18 cellular contexts compared by ENCODE assay signal in the genomic region with DNA sequence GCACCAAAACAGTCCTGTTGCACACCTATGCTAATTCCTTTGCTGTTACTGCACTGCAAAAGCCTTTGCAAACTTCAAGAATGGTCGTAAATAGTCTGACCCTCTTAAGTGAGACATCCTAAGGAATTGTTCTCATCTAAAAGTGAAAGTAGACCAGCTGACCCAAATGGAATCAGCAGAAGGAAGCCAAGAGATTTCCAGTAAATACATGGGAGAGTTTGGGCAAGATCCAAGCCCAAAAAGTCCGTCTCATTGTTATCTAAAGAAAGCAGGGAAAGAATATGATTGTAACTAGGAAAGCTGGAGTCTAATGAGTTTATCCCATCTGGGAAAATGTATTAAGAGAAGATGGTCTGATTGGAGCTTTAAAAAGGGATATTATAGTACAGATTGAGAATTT. TPM values are rescaled to one million over a fixed set of nuclear protein-coding genes. Genes with fewer than 3 reads are reported as not detected.
A peak's percentile ranks its signal among the peaks of the same experiment; 100 is the strongest.
DNase-seq lines count a peak whose midpoint lies in the region; ATAC-seq and TF ChIP-seq lines count a peak whose summit lies in the region.
"Had no signal": no experiment of that assay in that cellular context is flagged by ENCODE, and none has a peak within 500 bp of the region (broad histone marks: within the 10 kb centered on the region; RNA-seq: fewer than 3 reads in every experiment).

No MANE protein-coding gene starts in this region.

- no peaks in the 10 kb centered on the region for H3K27me3 ChIP-seq in heart left ventricle
- no peaks in the 10 kb centered on the region for H3K27me3 ChIP-seq in fibroblast of lung (ENCODE audit: control insufficient read depth, insufficient read depth, low read length)
- H3K27me3 ChIP-seq: MG63, testis had no signal

- H3K27ac ChIP-seq in heart left ventricle (peak overlapping the region in 8 of 12 donors; percentile 16 to 63 (median 37)), fibroblast of lung (ENCODE audit: insufficient read depth, low read length) (peak overlapping the region; percentile 31)
- H3K27ac ChIP-seq: testis had no signal

- H3K79me2 ChIP-seq in fibroblast of lung (ENCODE audit: control insufficient read depth, insufficient read depth, low read length), result no peaks in the 10 kb centered on the region

- intact Hi-C loops in heart left ventricle (cut with DNase I) (no loop called here), Right ventricle myocardium inferior (cut with DNase I) (no loop called here)

- peak overlapping the region; percentile 38 for H3K4me2 ChIP-seq in fibroblast of lung (ENCODE audit: extremely low read depth, insufficient read depth, low read length)

- H3K4me3 Mint-ChIP-seq in nephron, result peak overlapping the region in 1 of 3 experiments; percentile 12
- H3K4me3 Mint-ChIP-seq in activated T-cell treated with anti-CD3 and anti-CD28 coated beads, Interleukin-2, amount 50 U/mL, for 4 hours, result no peak overlapping the region
- H3K4me3 Mint-ChIP-seq: activated CD4-positive, alpha-beta memory T cell treated with anti-CD3 and anti-CD28 coated beads for 36 hours; dendritic cell treated with granulocyte-macrophage colony-stimulating factor and Interleukin-4, amounts not matched to agents 40 ng/mL and 50 ng/mL, for 4 days had no signal

- no peak overlapping the region for H3K9ac ChIP-seq in fibroblast of lung (ENCODE audit: insufficient read depth, low read length)

- DNase-seq in heart left ventricle (peak in 2 of 5 donors; percentile 19 to 37), Right ventricle myocardium inferior (ENCODE audit: missing footprints) (no peak), fibroblast of lung (ENCODE audit: low read depth in 2 of 2) (peak; percentile 53 to 89), H4 (ENCODE audit: low spot score) (no peak), RPMI8226 (no peak), putamen (ENCODE audit: low spot score) (no peak)
- DNase-seq in activated T-cell treated with anti-CD3 and anti-CD28 coated beads, Interleukin-2, amount 50 U/mL, for 4 hours, result no peak
- DNase-seq: activated CD4-positive, alpha-beta memory T cell treated with anti-CD3 and anti-CD28 coated beads for 36 hours; activated naive CD4-positive, alpha-beta T cell treated with Interleukin-2 at 50 U/mL for 16 hours; DMS 273 treated with DMSO at 0.1 percent for 48 hours; head of caudate nucleus; mammary epithelial cell; MG63; NCI-H2171 treated with DMSO at 0.1 percent for 48 hours; T-helper 2 cell; testis had no signal

- H3K9me3 ChIP-seq in heart left ventricle (no peaks in the 10 kb centered on the region), fibroblast of lung (ENCODE audit: control insufficient read depth, insufficient read depth, low read depth, low read length) (no peaks in the 10 kb centered on the region)
- H3K9me3 ChIP-seq: MG63, testis had no signal

- H3K36me3 Mint-ChIP-seq in nephron (ENCODE audit: low read depth), result no peaks in the 10 kb centered on the region
- no peaks in the 10 kb centered on the region for H3K36me3 Mint-ChIP-seq in activated T-cell treated with anti-CD3 and anti-CD28 coated beads, Interleukin-2, amount 50 U/mL, for 4 hours (ENCODE audit: insufficient read depth)
- H3K36me3 Mint-ChIP-seq: activated CD4-positive, alpha-beta memory T cell treated with anti-CD3 and anti-CD28 coated beads for 36 hours had no signal

- H3K27ac Mint-ChIP-seq in nephron, result peak overlapping the region; percentile 19 to 96 (median 86)
- H3K27ac Mint-ChIP-seq: activated CD4-positive, alpha-beta memory T cell treated with anti-CD3 and anti-CD28 coated beads for 36 hours; dendritic cell treated with granulocyte-macrophage colony-stimulating factor and Interleukin-4, amounts not matched to agents 40 ng/mL and 50 ng/mL, for 4 days had no signal

- H3K4me1 Mint-ChIP-seq in nephron, result peaks cover 27% of the 10 kb centered on the region
- H3K4me1 Mint-ChIP-seq in activated T-cell treated with anti-CD3 and anti-CD28 coated beads, Interleukin-2, amount 50 U/mL, for 4 hours (ENCODE audit: low read depth), result peaks cover 5% of the 10 kb centered on the region

- H3K4me1 ChIP-seq in heart left ventricle (peaks cover 0 to 18% (median 7%) of the 10 kb centered on the region in 12 donors), fibroblast of lung (ENCODE audit: control insufficient read depth, extremely low read depth, insufficient read depth, low read length) (peaks cover 3% of the 10 kb centered on the region)

- peaks cover 3% of the 10 kb centered on the region for H3K9me3 Mint-ChIP-seq in nephron
- H3K9me3 Mint-ChIP-seq in activated T-cell treated with anti-CD3 and anti-CD28 coated beads, Interleukin-2, amount 50 U/mL, for 4 hours, result no peaks in the 10 kb centered on the region
- H3K9me3 Mint-ChIP-seq: activated CD4-positive, alpha-beta memory T cell treated with anti-CD3 and anti-CD28 coated beads for 36 hours; dendritic cell treated with granulocyte-macrophage colony-stimulating factor and Interleukin-4, amounts not matched to agents 40 ng/mL and 50 ng/mL, for 4 days had no signal

- 32 to 52% (median 44%) methylated on average over 2 of the region's 2 CpGs for WGBS in heart left ventricle, 4 donors

- peak overlapping the region; percentile 33 for H2AFZ ChIP-seq in fibroblast of lung (ENCODE audit: low read length)

- H3K4me3 ChIP-seq in heart left ventricle (peak overlapping the region in 7 of 12 donors; percentile 5 to 36 (median 17)), fibroblast of lung (replicated peaks in 1 of 4; ENCODE audit: control extremely low read depth in 1 of 4, insufficient read depth in 1 of 4, low read depth in 3 of 4, low read length in 4 of 4) (no peak overlapping the region)
- H3K4me3 ChIP-seq: MG63, testis had no signal

- no peak for TF ChIP-seq POLR2A in heart left ventricle (IDR thresholded peaks at IDR 0.05)

- no peaks in the 10 kb centered on the region for H3K36me3 ChIP-seq in heart left ventricle
- H3K36me3 ChIP-seq in fibroblast of lung (ENCODE audit: control insufficient read depth, insufficient read depth, low read length), result no peaks in the 10 kb centered on the region
- H3K36me3 ChIP-seq: MG63 had no signal

- H3K27me3 Mint-ChIP-seq in nephron (ENCODE audit: low read depth), result no peaks in the 10 kb centered on the region
- H3K27me3 Mint-ChIP-seq in activated T-cell treated with anti-CD3 and anti-CD28 coated beads, Interleukin-2, amount 50 U/mL, for 4 hours (ENCODE audit: low read depth), result no peaks in the 10 kb centered on the region
- H3K27me3 Mint-ChIP-seq: activated CD4-positive, alpha-beta memory T cell treated with anti-CD3 and anti-CD28 coated beads for 36 hours had no signal

- ATAC-seq in heart left ventricle (peak in 2 of 4 donors; percentile 59 to 63), Right ventricle myocardium inferior (no peak)
- ATAC-seq in activated T-cell treated with anti-CD3 and anti-CD28 coated beads, Interleukin-2, amount 50 U/mL, for 4 hours, result no peak

- TF ChIP-seq CTCF in heart left ventricle (IDR thresholded peaks at IDR 0.05) (no peak), fibroblast of lung (conservative IDR thresholded peaks at IDR 0.05 in 1 of 2, IDR thresholded peaks at IDR 0.05 in 1 of 2; ENCODE audit: low read depth in 1 of 2, low read length in 2 of 2) (no peak), nephron (IDR thresholded peaks at IDR 0.05; ENCODE audit: unreplicated experiment in 3 of 3) (no peak)

- H4K20me1 ChIP-seq in fibroblast of lung (ENCODE audit: control insufficient read depth, extremely low read depth, insufficient read depth, low read length), result no peaks in the 10 kb centered on the region

RNA-seq across cellular contexts. Expression of gene HIVEP1, which starts 43.0 kb away (rescaled TPM):
- 10 to 100 TPM in 8 of 9 donors, 1 to 10 TPM in 1; 10.0 to 22.8 (median 13.7) TPM for total RNA-seq in heart left ventricle
- 1 to 10 TPM; 3.5 to 5.5 TPM for polyA plus RNA-seq in heart left ventricle
- 8.3 TPM for total RNA-seq in Right ventricle myocardium inferior
- total RNA-seq in fibroblast of lung, result 9.9 and 10.3 TPM in 2 replicates
- polyA plus RNA-seq in fibroblast of lung, result 12.6 and 14.6 TPM in 2 replicates
- polyA plus RNA-seq in fibroblast of lung (2012), result 6.1 and 9.6 TPM in 2 replicates
- polyA minus RNA-seq in fibroblast of lung (ENCODE audit: low replicate concordance), result 13.7 and 24.3 TPM in 2 replicates
- total RNA-seq in activated T-cell treated with anti-CD3 and anti-CD28 coated beads, Interleukin-2, amount 50 U/mL, for 4 hours, result 10 to 100 TPM; 24.2 to 26.1 (median 25.8) TPM
- 7.2 and 8.6 TPM in 2 replicates for total RNA-seq in H4 (2014; rRNA removed; shearing (Covaris generic))

Comparison
In these comparisons a context has a peak if more than half of its experiments do, and no peak if none do; other contexts are left out.
1. DNase-seq: peak in fibroblast of lung (2 of 2); none in Right ventricle myocardium inferior (single experiment), activated T-cell treated with anti-CD3 and anti-CD28 coated beads, Interleukin-2, amount 50 U/mL, for 4 hours (single experiment), H4 (single experiment), RPMI8226 (single experiment) and putamen (single experiment).
2. H3K4me3 ChIP-seq: peak in heart left ventricle (7 of 12); none in fibroblast of lung (0 of 4).